In the genomic region with DNA sequence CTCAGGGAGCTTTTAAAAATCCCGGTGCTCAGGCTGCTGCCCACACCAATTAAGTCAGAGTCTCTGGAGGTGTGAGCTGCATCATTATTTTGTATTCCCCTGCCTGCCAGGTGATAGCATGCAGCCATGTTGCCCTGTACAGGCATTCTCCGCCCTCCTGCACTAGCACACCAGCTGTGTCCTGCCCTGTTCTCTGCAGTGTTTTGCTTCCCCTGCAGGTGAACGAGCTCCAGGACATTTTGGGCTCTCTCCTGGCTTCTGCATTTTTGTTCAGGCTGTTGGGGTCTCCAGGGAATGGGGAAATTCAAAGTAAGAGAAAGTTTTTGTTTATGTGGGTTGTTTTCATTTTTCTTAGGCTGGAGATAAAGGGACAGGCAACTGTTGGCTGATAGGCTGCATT, we compare ENCODE assay signal across 16 cellular contexts.
"Had no signal": no experiment of that assay in that cellular context is flagged by ENCODE, and none has a peak within 500 bp of the region (broad histone marks: within the 10 kb centered on the region; RNA-seq: fewer than 3 reads in every experiment).

No MANE protein-coding gene starts in this region.

- H3K27ac Mint-ChIP-seq: activated T-helper 17 cell treated with anti-CD3 and anti-CD28 coated beads, Interleukin-2, amount 50 U/mL, for 72 hours; mesothelial cell of epicardium; T-helper 2 cell treated with Interferon-gamma antibody and Interleukin-4, amounts not matched to agents 5 μg/mL and 100 μg/mL, for 36 hours had no signal

- DNase-seq: activated CD4-positive, alpha-beta T cell treated with anti-CD3 and anti-CD28 coated beads, Interleukin-2, amount 50 U/mL, for 4 hours; activated naive CD4-positive, alpha-beta T cell treated with anti-CD3 and anti-CD28 coated beads, Interleukin-2, amount 50 U/mL, for 16 hours; adrenal gland; esophagus squamous epithelium; stimulated activated CD4-positive, alpha-beta T cell treated with anti-CD3 and anti-CD28 coated beads, Interleukin-1b, Interleukin-23, amount 100 ng/mL, for 48 hours; stomach; testis; upper lobe of left lung had no signal

- H3K4me3 ChIP-seq: adrenal gland, cardiac muscle cell, esophagus squamous epithelium, hepatocyte, lung, neural progenitor cell, stomach, testis, upper lobe of left lung had no signal

- H3K9me3 ChIP-seq: adrenal gland, esophagus squamous epithelium, stomach, testis, upper lobe of left lung had no signal

- H3K4me2 ChIP-seq: hepatocyte, neural progenitor cell had no signal

- ATAC-seq: activated CD4-positive, CD25-positive, alpha-beta regulatory T cell treated with anti-CD3 and anti-CD28 coated beads, Interleukin-2, amount 50 U/mL, for 24 hours; activated T-helper 17 cell treated with anti-CD3 and anti-CD28 coated beads, Interleukin-2, amount 50 U/mL, for 72 hours had no signal

- H3K36me3 Mint-ChIP-seq: mesothelial cell of epicardium had no signal

- H3K9ac ChIP-seq: neural progenitor cell had no signal

- H3K36me3 ChIP-seq: adrenal gland, cardiac muscle cell, esophagus squamous epithelium, neural progenitor cell, stomach, upper lobe of left lung had no signal

- H3K4me1 ChIP-seq: adrenal gland, esophagus squamous epithelium, stomach, testis, upper lobe of left lung had no signal

- H3K9me3 Mint-ChIP-seq: mesothelial cell of epicardium had no signal

- H3K27ac ChIP-seq: adrenal gland, cardiac muscle cell, esophagus squamous epithelium, hepatocyte, neural progenitor cell, stomach, testis, upper lobe of left lung had no signal

- H3K27me3 ChIP-seq: adrenal gland, cardiac muscle cell, esophagus squamous epithelium, hepatocyte, neural progenitor cell, stomach, testis, upper lobe of left lung had no signal
